ENCODE assay signal across 6 cellular contexts in the genomic region with DNA sequence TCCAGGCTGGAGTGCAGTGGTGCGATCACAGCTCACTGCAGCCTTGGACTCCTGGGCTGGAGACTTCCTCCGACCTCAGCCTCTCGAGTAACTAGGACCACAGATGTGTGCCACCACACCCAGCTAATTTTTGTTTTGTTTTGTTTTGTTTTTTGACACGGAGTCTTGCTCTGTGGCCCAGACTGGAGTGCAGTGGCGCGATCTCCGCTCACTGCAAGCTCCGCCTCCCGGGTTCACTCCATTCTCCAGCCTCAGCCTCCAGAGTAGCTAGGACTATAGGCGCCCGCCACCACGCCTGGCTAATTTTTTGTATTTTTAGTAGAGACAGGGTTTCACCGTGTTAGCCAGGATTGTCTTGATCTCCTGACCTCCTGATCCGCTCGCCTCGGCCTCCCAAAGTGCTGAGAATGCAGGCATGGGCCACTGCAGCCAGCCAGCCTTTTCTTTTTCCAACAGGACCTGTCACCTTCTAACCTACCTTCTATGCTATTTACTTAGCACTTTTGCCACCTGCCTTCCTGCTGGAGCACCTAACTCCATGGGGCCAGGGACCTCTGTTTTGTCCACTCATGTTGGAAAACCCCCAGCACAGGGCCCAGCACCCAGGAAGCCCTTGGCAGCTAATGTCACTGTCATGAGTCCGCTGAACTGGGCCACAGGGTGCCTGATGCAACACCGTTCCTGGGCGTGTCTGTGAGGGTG. TPM values are rescaled to one million over a fixed set of nuclear protein-coding genes. Genes with fewer than 3 reads are reported as not detected.
"Had no signal": no experiment of that assay in that cellular context is flagged by ENCODE, and none has a peak within 500 bp of the region (broad histone marks: within the 10 kb centered on the region; RNA-seq: fewer than 3 reads in every experiment).

No MANE protein-coding gene starts in this region.

RNA-seq across cellular contexts. Expression of gene AMZ1, which starts 5.6 kb away (rescaled TPM):
- total RNA-seq: activated CD4-positive, alpha-beta T cell treated with anti-CD3 and anti-CD28 coated beads, Interleukin-2, amount 10 ng/mL, durations not matched to agents 24 days and 14 days; endothelial cell of umbilical vein; hepatocyte; lung microvascular endothelial cell had no signal
- polyA plus RNA-seq: endothelial cell of umbilical vein, neural cell, stomach had no signal
